In genomic region chr18:11167778-11168177, GRCh38 we compare ENCODE assay signal across 1 cellular context.
TF ChIP-seq lines count a peak whose summit lies in the region.

No MANE protein-coding gene starts in this region.

TF ChIP-seq in IMR-90, 13 proteins besides CTCF, POLR2A, EP300 and RAD21:
- TF ChIP-seq FOS (IDR thresholded peaks at IDR 0.05; ENCODE audit: low read depth, low read length) (no peak), CEBPB (IDR thresholded peaks at IDR 0.05; ENCODE audit: low read depth, low read length) (peak; percentile 78)
